ENCODE assay signal across 8 cellular contexts in genomic region chr10:6203331-6204062, GRCh38. TPM values are rescaled to one million over a fixed set of nuclear protein-coding genes. Genes with fewer than 3 reads are reported as not detected.
A peak's percentile ranks its signal among the peaks of the same experiment; 100 is the strongest.
DNase-seq lines count a peak whose midpoint lies in the region; ATAC-seq and TF ChIP-seq lines count a peak whose summit lies in the region.

No MANE protein-coding gene starts in this region.

- no peaks in the 10 kb centered on the region for H3K27me3 ChIP-seq in left lung

- peak; percentile 52 for ATAC-seq in left lung

- DNase-seq in H4 (ENCODE audit: low spot score): peak; percentile 20
- DNase-seq in activated CD4-positive, alpha-beta T cell treated with anti-CD3 and anti-CD28 coated beads for 4 hours: peak; percentile 47 to 49
- peak; percentile 26 for DNase-seq in dedifferentiated amniotic fluid mesenchymal stem cell (ENCODE audit: extremely low spot score)
- peak; percentile 55 to 93 for DNase-seq in left lung
- peak in 2 of 3 experiments; percentile 30 to 41 for DNase-seq in stimulated activated CD4-positive, alpha-beta T cell treated with anti-CD3 and anti-CD28 coated beads, TNF-alpha, amount 100 ng/mL, for 4 hours (ENCODE audit: low read depth in 3 of 3)
- no peak for DNase-seq in NCI-H446 treated with DMSO at 0.1 percent for 48 hours (lab: John Stamatoyannopoulos, UW)

- intact Hi-C loops in left lung (cut with DNase I): loop anchor here in 1 of 2 donors (5.0 kb wide), 1 partner anchor 199 kb away; no protein-coding TSS in a partner anchor

- no peaks in the 10 kb centered on the region for H3K9me3 ChIP-seq in left lung

- H3K36me3 ChIP-seq in left lung: peaks cover 0 to 10% of the 10 kb centered on the region in 2 donors

- H3K4me1 ChIP-seq in left lung: peaks cover 14 to 63% of the 10 kb centered on the region in 2 donors

- H3K4me3 ChIP-seq in left lung: peak overlapping the region; percentile 66 to 94

- peak overlapping the region; percentile 91 to 96 for H3K27ac ChIP-seq in left lung

- TF ChIP-seq CTCF in GM12872 (IDR thresholded peaks at IDR 0.05; ENCODE audit: insufficient read depth, low read depth, low read length) (peak; percentile 36; the same call in 1 of the 3 replicates), LNCAP (IDR thresholded peaks at IDR 0.05) (peak; percentile 51), left lung (IDR thresholded peaks at IDR 0.05) (peak in 1 of 2 donors; percentile 24)

RNA-seq across cellular contexts. Expression of gene PFKFB3, which starts 0.8 kb away (rescaled TPM):
- 11.3 and 12.4 TPM in 2 replicates for total RNA-seq in H4 (2014; rRNA removed; shearing (Covaris generic))
- 100 to 1,000 TPM in 1 of 2 donors, 10 to 100 TPM in 1; 41.8 to 120 TPM for total RNA-seq in left lung
